In genomic region chr15:49164865-49165264, GRCh38 we compare ENCODE assay signal across 7 cellular contexts.
"Had no signal": no experiment of that assay in that cellular context is flagged by ENCODE, and none has a peak within 500 bp of the region (broad histone marks: within the 10 kb centered on the region; RNA-seq: fewer than 3 reads in every experiment).

No MANE protein-coding gene starts in this region.

- DNase-seq: GDM1, GF-D8 had no signal

- H3K4me3 ChIP-seq: GM12878 had no signal

- ATAC-seq: GM12878 had no signal

- FAIRE-seq: GM12878, GM12891, GM12892, GM18507, GM19239 had no signal
